Comparison of ENCODE assay signal across 14 cellular contexts in genomic region chr18:63258749-63259580, GRCh38.
DNase-seq lines count a peak whose midpoint lies in the region; ATAC-seq and TF ChIP-seq lines count a peak whose summit lies in the region.
"Had no signal": no experiment of that assay in that cellular context is flagged by ENCODE, and none has a peak within 500 bp of the region (broad histone marks: within the 10 kb centered on the region; RNA-seq: fewer than 3 reads in every experiment).

No MANE protein-coding gene starts in this region.

- in situ Hi-C loops in transverse colon (cut with MboI; ENCODE audit: low pct_ligation_motif_present in 1 of 4, low pct_unique_long_range_greater_than_20kb in 1 of 4, low sequenced_read_pairs in 3 of 4): no loop called here

- POLR2A ChIA-PET in naive thymus-derived CD8-positive, alpha-beta T cell (lab: Charles Lee): interaction anchor here (0.5 to 1.4 kb wide), 7 partner anchors 10 to 107 kb away, joined by 3 to 7 read pairs (median 4); no protein-coding TSS in a partner anchor

- H3K4me1 Mint-ChIP-seq in activated T-cell treated with anti-CD3 and anti-CD28 coated beads, Interleukin-2, amount 50 U/mL, for 72 hours (ENCODE audit: low read depth): peaks cover 83% of the 10 kb centered on the region
- peaks cover 58% of the 10 kb centered on the region for H3K4me1 Mint-ChIP-seq in T-helper 17 cell
- peaks cover 36 to 85% (median 73%) of the 10 kb centered on the region in 4 donors for H3K4me1 Mint-ChIP-seq in naive thymus-derived CD8-positive, alpha-beta T cell

- no peaks in the 10 kb centered on the region for H3K27me3 Mint-ChIP-seq in activated T-cell treated with anti-CD3 and anti-CD28 coated beads, Interleukin-2, amount 50 U/mL, for 72 hours (ENCODE audit: low read depth)
- H3K27me3 Mint-ChIP-seq in T-helper 17 cell: no peaks in the 10 kb centered on the region
- H3K27me3 Mint-ChIP-seq in naive thymus-derived CD8-positive, alpha-beta T cell: no peaks in the 10 kb centered on the region
- H3K27me3 Mint-ChIP-seq: activated CD4-positive, alpha-beta memory T cell treated with anti-CD3 and anti-CD28 coated beads for 36 hours had no signal

- no peak for TF ChIP-seq EP300 in transverse colon (IDR thresholded peaks at IDR 0.05; ENCODE audit: low read depth)

- no peaks in the 10 kb centered on the region for H3K9me3 ChIP-seq in T-helper 17 cell (ENCODE audit: control insufficient read depth, low read length, poor library complexity, severe bottlenecking)
- H3K9me3 ChIP-seq in transverse colon: no peaks in the 10 kb centered on the region

- no peaks in the 10 kb centered on the region for H3K27me3 ChIP-seq in transverse colon

- no peak overlapping the region for H3K4me3 ChIP-seq in transverse colon
- H3K4me3 ChIP-seq: SK-N-MC had no signal

- H3K9me3 Mint-ChIP-seq in activated T-cell treated with anti-CD3 and anti-CD28 coated beads, Interleukin-2, amount 50 U/mL, for 72 hours: no peaks in the 10 kb centered on the region
- no peaks in the 10 kb centered on the region for H3K9me3 Mint-ChIP-seq in naive thymus-derived CD8-positive, alpha-beta T cell
- H3K9me3 Mint-ChIP-seq: activated CD4-positive, alpha-beta memory T cell treated with anti-CD3 and anti-CD28 coated beads for 36 hours had no signal

- TF ChIP-seq CTCF in transverse colon (IDR thresholded peaks at IDR 0.05): no peak

- H3K4me3 Mint-ChIP-seq in activated T-cell treated with anti-CD3 and anti-CD28 coated beads, Interleukin-2, amount 50 U/mL, for 72 hours: peak overlapping the region; percentile 41 to 65
- H3K4me3 Mint-ChIP-seq in T-helper 17 cell: peak overlapping the region; percentile 58
- peak overlapping the region; percentile 34 to 74 (median 52) for H3K4me3 Mint-ChIP-seq in naive thymus-derived CD8-positive, alpha-beta T cell
- H3K4me3 Mint-ChIP-seq: activated CD4-positive, alpha-beta memory T cell treated with anti-CD3 and anti-CD28 coated beads for 36 hours had no signal

- intact Hi-C loops in transverse colon (cut with DNase I; ENCODE audit: low total_unique reads): no loop called here

- TF ChIP-seq POLR2A in transverse colon (IDR thresholded peaks at IDR 0.05) (no peak), erythroblast (IDR thresholded peaks at IDR 0.05; ENCODE audit: low read length) (no peak)

- no peaks in the 10 kb centered on the region for H3K36me3 ChIP-seq in transverse colon

- DNase-seq in activated T-cell treated with anti-CD3 and anti-CD28 coated beads, Interleukin-2, amount 50 U/mL, for 72 hours: no peak
- DNase-seq in activated T-cell treated with anti-CD3 and anti-CD28 coated beads for 4 hours: no peak
- no peak for DNase-seq in T-helper 17 cell
- DNase-seq in naive thymus-derived CD8-positive, alpha-beta T cell: no peak
- no peak for DNase-seq in transverse colon
- no peak for DNase-seq in erythroblast (lab: John Stamatoyannopoulos, UW)
- no peak for DNase-seq in 8988T
- DNase-seq: activated CD4-positive, alpha-beta memory T cell treated with anti-CD3 and anti-CD28 coated beads for 36 hours; AML-193; IMR-90; NCI-H510A had no signal

- H3K36me3 Mint-ChIP-seq in activated T-cell treated with anti-CD3 and anti-CD28 coated beads, Interleukin-2, amount 50 U/mL, for 72 hours (ENCODE audit: insufficient read depth in 2 of 2): peaks cover 24 to 45% of the 10 kb centered on the region in 2 donors
- peaks cover 7% of the 10 kb centered on the region for H3K36me3 Mint-ChIP-seq in T-helper 17 cell (ENCODE audit: low read depth)
- peaks cover 4 to 51% (median 29%) of the 10 kb centered on the region in 3 donors for H3K36me3 Mint-ChIP-seq in naive thymus-derived CD8-positive, alpha-beta T cell

- WGBS in transverse colon (ENCODE audit: low coverage in 1 of 2), 2 donors: 75 to 79% methylated on average over 12 to 17 of the region's 17 CpGs

- H3K4me1 ChIP-seq in transverse colon: peaks cover 1 to 33% (median 17%) of the 10 kb centered on the region in 4 donors

- H3K27ac Mint-ChIP-seq in activated T-cell treated with anti-CD3 and anti-CD28 coated beads, Interleukin-2, amount 50 U/mL, for 72 hours: peak overlapping the region; percentile 75
- H3K27ac Mint-ChIP-seq in T-helper 17 cell: peak overlapping the region; percentile 87
- peak overlapping the region in 9 of 10 donors; percentile 18 to 93 (median 83) for H3K27ac Mint-ChIP-seq in naive thymus-derived CD8-positive, alpha-beta T cell

- H3K27ac ChIP-seq in transverse colon: peak overlapping the region in 3 of 4 donors; percentile 5 to 52 (median 10)
- H3K27ac ChIP-seq: epithelial cell of prostate, SK-N-MC had no signal

- peak in 1 of 2 donors; percentile 37 for ATAC-seq in activated T-cell treated with anti-CD3 and anti-CD28 coated beads, Interleukin-2, amount 50 U/mL, for 72 hours (replicated peaks in 1 of 2)
- ATAC-seq in T-helper 17 cell: no peak
- peak; percentile 44 to 45 for ATAC-seq in naive thymus-derived CD8-positive, alpha-beta T cell
- ATAC-seq in GM18907 (IDR thresholded peaks at IDR 0.05; ENCODE audit: unreplicated experiment): no peak

Comparison
In these comparisons a context has a peak if more than half of its experiments do, and no peak if none do; other contexts are left out.
1. ATAC-seq: peak in naive thymus-derived CD8-positive, alpha-beta T cell (2 of 2); none in T-helper 17 cell (single experiment) and GM18907 (single experiment).
2. Peak in every context shown above with its lines, with median percentiles within 50 percentile points of each other: H3K27ac Mint-ChIP-seq and H3K4me3 Mint-ChIP-seq.